In genomic region chr5:175513726-175514125, GRCh38 we compare ENCODE assay signal across 17 cellular contexts. TPM values are rescaled to one million over a fixed set of nuclear protein-coding genes. Genes with fewer than 3 reads are reported as not detected.
DNase-seq lines count a peak whose midpoint lies in the region; ATAC-seq and TF ChIP-seq lines count a peak whose summit lies in the region.
"Had no signal": no experiment of that assay in that cellular context is flagged by ENCODE, and none has a peak within 500 bp of the region (broad histone marks: within the 10 kb centered on the region; RNA-seq: fewer than 3 reads in every experiment).

No MANE protein-coding gene starts in this region.

- ATAC-seq in activated T-cell treated with anti-CD3 and anti-CD28 coated beads, Interleukin-2, amount 50 U/mL, for 72 hours (replicated peaks in 1 of 2), result no peak
- no peak for ATAC-seq in activated naive CD8-positive, alpha-beta T cell treated with anti-CD3 and anti-CD28 coated beads, Interleukin-2, amount 10 ng/mL, durations not matched to agents 7 days and 5 days (ENCODE audit: low read depth)
- no peak for ATAC-seq in naive thymus-derived CD8-positive, alpha-beta T cell
- no peak for ATAC-seq in stimulated activated naive B cell treated with anti-CD40 and anti-IgM and Interleukin-4, amounts not matched to agents 10 μg/mL and 1 μg/mL and 100 μg/mL, for 72 hours (replicated peaks)
- ATAC-seq: CD8-positive, alpha-beta T cell; GM23338 had no signal

- peaks cover 26 to 54% of the 10 kb centered on the region in 2 donors for H3K36me3 Mint-ChIP-seq in activated T-cell treated with anti-CD3 and anti-CD28 coated beads, Interleukin-2, amount 50 U/mL, for 72 hours (ENCODE audit: insufficient read depth in 2 of 2)
- H3K36me3 Mint-ChIP-seq in activated naive CD8-positive, alpha-beta T cell treated with anti-CD3 and anti-CD28 coated beads, Interleukin-2, amount 10 ng/mL, durations not matched to agents 7 days and 5 days, result peaks cover 70% of the 10 kb centered on the region
- H3K36me3 Mint-ChIP-seq in naive thymus-derived CD8-positive, alpha-beta T cell, result peaks cover 30 to 92% (median 59%) of the 10 kb centered on the region in 3 donors
- H3K36me3 Mint-ChIP-seq in neural progenitor cell, result peaks cover 58% of the 10 kb centered on the region
- peaks cover 63 to 77% of the 10 kb centered on the region in 2 donors for H3K36me3 Mint-ChIP-seq in stimulated activated naive B cell treated with anti-CD40 and anti-IgM and Interleukin-4, amounts not matched to agents 10 μg/mL and 1 μg/mL and 100 μg/mL, for 72 hours

- H3K9ac ChIP-seq in neural progenitor cell, result no peak overlapping the region

- H3K36me3 ChIP-seq in HEK293 (ENCODE audit: control insufficient read depth in 2 of 2, insufficient read depth in 1 of 2, low read length in 2 of 2), result peaks cover 25 to 100% of the 10 kb centered on the region in 2 experiments
- H3K36me3 ChIP-seq in neural progenitor cell, result peaks cover 19% of the 10 kb centered on the region

- H3K27ac ChIP-seq in HEK293 (ENCODE audit: extremely low read depth, low read depth, low read length) (no peak overlapping the region), neural progenitor cell (no peak overlapping the region)

- H3K4me3 Mint-ChIP-seq in activated T-cell treated with anti-CD3 and anti-CD28 coated beads, Interleukin-2, amount 50 U/mL, for 72 hours, result no peak overlapping the region
- H3K4me3 Mint-ChIP-seq in activated naive CD8-positive, alpha-beta T cell treated with anti-CD3 and anti-CD28 coated beads, Interleukin-2, amount 10 ng/mL, durations not matched to agents 7 days and 5 days, result no peak overlapping the region
- H3K4me3 Mint-ChIP-seq in naive thymus-derived CD8-positive, alpha-beta T cell, result no peak overlapping the region
- H3K4me3 Mint-ChIP-seq in neural progenitor cell, result no peak overlapping the region
- no peak overlapping the region for H3K4me3 Mint-ChIP-seq in stimulated activated naive B cell treated with anti-CD40 and anti-IgM and Interleukin-4, amounts not matched to agents 10 μg/mL and 1 μg/mL and 100 μg/mL, for 72 hours
- H3K4me3 Mint-ChIP-seq: CD8-positive, alpha-beta T cell; GM23338 had no signal

- H3K79me2 ChIP-seq in neural progenitor cell (ENCODE audit: low read depth), result no peaks in the 10 kb centered on the region

- CTCF ChIA-PET in HEK293 (lab: Yijun Ruan, JAX), result interaction anchor here (1.1 kb wide), 1 partner anchor 20 kb away, joined by 3 read pairs; no protein-coding TSS in a partner anchor

- DNase-seq in activated T-cell treated with anti-CD3 and anti-CD28 coated beads, Interleukin-2, amount 50 U/mL, for 72 hours, result no peak
- no peak for DNase-seq in activated T-cell treated with anti-CD3 and anti-CD28 coated beads for 4 hours
- DNase-seq in activated naive CD8-positive, alpha-beta T cell treated with anti-CD3 and anti-CD28 coated beads, Interleukin-2, amount 10 ng/mL, durations not matched to agents 7 days and 5 days, result no peak
- DNase-seq in naive thymus-derived CD8-positive, alpha-beta T cell, result no peak
- no peak for DNase-seq in islet precursor cell
- DNase-seq in neural progenitor cell (ENCODE audit: low spot score), result no peak
- DNase-seq in stimulated activated naive B cell treated with anti-CD40 and anti-IgM and Interleukin-4, amounts not matched to agents 10 μg/mL and 1 μg/mL and 100 μg/mL, for 72 hours, result no peak
- DNase-seq: ACHN; CD8-positive, alpha-beta T cell; KG1; NCI-H1092; NCI-H2107; NCI-H69; NK-92 treated with Interleukin-12 subunit alpha and Interleukin-12 subunit beta, amount 100 ng/mL, for 24 hours; OCI-M1 had no signal

- no peaks in the 10 kb centered on the region for H3K9me3 ChIP-seq in HEK293 (ENCODE audit: control insufficient read depth, insufficient read depth, low read depth, low read length)
- H3K9me3 ChIP-seq in neural progenitor cell (ENCODE audit: low read depth), result no peaks in the 10 kb centered on the region

- POLR2A ChIA-PET in HEK293 (lab: Yijun Ruan, JAX), result no interaction called here
- POLR2A ChIA-PET in activated naive CD8-positive, alpha-beta T cell treated with anti-CD3 and anti-CD28 coated beads, Interleukin-2, amount 10 ng/mL, durations not matched to agents 7 days and 5 days (lab: Charles Lee), result interaction anchor here (0.6 to 1.5 kb wide), 3 partner anchors 15 to 68 kb away, joined by 3 to 6 read pairs (median 5); no protein-coding TSS in a partner anchor
- POLR2A ChIA-PET in naive thymus-derived CD8-positive, alpha-beta T cell (lab: Charles Lee), result interaction anchor here (0.7 to 1.0 kb wide), 3 partner anchors 8 to 157 kb away, joined by 3 to 6 read pairs (median 4); no protein-coding TSS in a partner anchor

- no peaks in the 10 kb centered on the region for H3K27me3 ChIP-seq in neural progenitor cell

- no peak overlapping the region for H2AFZ ChIP-seq in neural progenitor cell (replicated peaks)
- H2AFZ ChIP-seq: GM23338 had no signal

- H3K9me3 Mint-ChIP-seq in activated T-cell treated with anti-CD3 and anti-CD28 coated beads, Interleukin-2, amount 50 U/mL, for 72 hours, result peaks cover 3 to 6% of the 10 kb centered on the region in 2 donors
- peaks cover 7% of the 10 kb centered on the region for H3K9me3 Mint-ChIP-seq in activated naive CD8-positive, alpha-beta T cell treated with anti-CD3 and anti-CD28 coated beads, Interleukin-2, amount 10 ng/mL, durations not matched to agents 7 days and 5 days
- peaks cover 0 to 9% (median 5%) of the 10 kb centered on the region in 9 donors for H3K9me3 Mint-ChIP-seq in naive thymus-derived CD8-positive, alpha-beta T cell
- no peaks in the 10 kb centered on the region for H3K9me3 Mint-ChIP-seq in neural progenitor cell
- H3K9me3 Mint-ChIP-seq in stimulated activated naive B cell treated with anti-CD40 and anti-IgM and Interleukin-4, amounts not matched to agents 10 μg/mL and 1 μg/mL and 100 μg/mL, for 72 hours, result peaks cover 8 to 15% of the 10 kb centered on the region in 2 donors
- H3K9me3 Mint-ChIP-seq: GM23338 had no signal

- peaks cover 3% of the 10 kb centered on the region for H4K20me1 ChIP-seq in neural progenitor cell (ENCODE audit: low read depth)

- TF ChIP-seq CTCF in HEK293 (tag by site-specific recombination; IDR thresholded peaks at IDR 0.05) (no peak), neural progenitor cell (IDR thresholded peaks at IDR 0.05) (no peak)

- H3K4me1 ChIP-seq in HEK293 (ENCODE audit: control insufficient read depth, insufficient read depth, low read length) (no peaks in the 10 kb centered on the region), neural progenitor cell (no peaks in the 10 kb centered on the region)

- peaks cover 72% of the 10 kb centered on the region for H3K4me1 Mint-ChIP-seq in activated T-cell treated with anti-CD3 and anti-CD28 coated beads, Interleukin-2, amount 50 U/mL, for 72 hours (ENCODE audit: low read depth)
- peaks cover 49% of the 10 kb centered on the region for H3K4me1 Mint-ChIP-seq in activated naive CD8-positive, alpha-beta T cell treated with anti-CD3 and anti-CD28 coated beads, Interleukin-2, amount 10 ng/mL, durations not matched to agents 7 days and 5 days
- H3K4me1 Mint-ChIP-seq in naive thymus-derived CD8-positive, alpha-beta T cell, result peaks cover 29 to 61% (median 36%) of the 10 kb centered on the region in 4 donors
- no peaks in the 10 kb centered on the region for H3K4me1 Mint-ChIP-seq in neural progenitor cell
- peaks cover 11 to 12% of the 10 kb centered on the region in 2 donors for H3K4me1 Mint-ChIP-seq in stimulated activated naive B cell treated with anti-CD40 and anti-IgM and Interleukin-4, amounts not matched to agents 10 μg/mL and 1 μg/mL and 100 μg/mL, for 72 hours
- H3K4me1 Mint-ChIP-seq: GM23338 had no signal

- peak overlapping the region; percentile 10 for H3K27ac Mint-ChIP-seq in activated T-cell treated with anti-CD3 and anti-CD28 coated beads, Interleukin-2, amount 50 U/mL, for 72 hours
- H3K27ac Mint-ChIP-seq in activated naive CD8-positive, alpha-beta T cell treated with anti-CD3 and anti-CD28 coated beads, Interleukin-2, amount 10 ng/mL, durations not matched to agents 7 days and 5 days, result peak overlapping the region; percentile 49
- peak overlapping the region in 7 of 10 donors; percentile 8 to 90 (median 53) for H3K27ac Mint-ChIP-seq in naive thymus-derived CD8-positive, alpha-beta T cell
- H3K27ac Mint-ChIP-seq in neural progenitor cell, result no peak overlapping the region
- H3K27ac Mint-ChIP-seq in stimulated activated naive B cell treated with anti-CD40 and anti-IgM and Interleukin-4, amounts not matched to agents 10 μg/mL and 1 μg/mL and 100 μg/mL, for 72 hours, result no peak overlapping the region
- H3K27ac Mint-ChIP-seq: GM23338 had no signal

- no peak overlapping the region for H3K4me2 ChIP-seq in neural progenitor cell
- H3K4me2 ChIP-seq: GM23338 had no signal

- no peaks in the 10 kb centered on the region for H3F3A ChIP-seq in neural progenitor cell (ENCODE audit: low read depth)

- H3K4me3 ChIP-seq in HEK293 (ENCODE audit: low read depth, low read length), result no peak overlapping the region
- no peak overlapping the region for H3K4me3 ChIP-seq in neural progenitor cell
- H3K4me3 ChIP-seq: GM23338 had no signal

- H3K27me3 Mint-ChIP-seq in activated T-cell treated with anti-CD3 and anti-CD28 coated beads, Interleukin-2, amount 50 U/mL, for 72 hours (ENCODE audit: low read depth), result no peaks in the 10 kb centered on the region
- H3K27me3 Mint-ChIP-seq in activated naive CD8-positive, alpha-beta T cell treated with anti-CD3 and anti-CD28 coated beads, Interleukin-2, amount 10 ng/mL, durations not matched to agents 7 days and 5 days, result no peaks in the 10 kb centered on the region
- no peaks in the 10 kb centered on the region for H3K27me3 Mint-ChIP-seq in naive thymus-derived CD8-positive, alpha-beta T cell
- no peaks in the 10 kb centered on the region for H3K27me3 Mint-ChIP-seq in neural progenitor cell (ENCODE audit: insufficient read depth, low read depth)
- no peaks in the 10 kb centered on the region for H3K27me3 Mint-ChIP-seq in stimulated activated naive B cell treated with anti-CD40 and anti-IgM and Interleukin-4, amounts not matched to agents 10 μg/mL and 1 μg/mL and 100 μg/mL, for 72 hours

TF ChIP-seq in HEK293, 187 proteins besides CTCF, POLR2A, EP300 and RAD21 (continues in another document):
- peak; percentile 27; the same call in 1 of the 2 replicates for TF ChIP-seq EGR2 (tag by site-specific recombination; IDR thresholded peaks at IDR 0.05; ENCODE audit: low read depth)

RNA-seq across cellular contexts. Expression of gene SFXN1, which starts 35.4 kb away (rescaled TPM):
- total RNA-seq in activated T-cell treated with anti-CD3 and anti-CD28 coated beads, Interleukin-2, amount 50 U/mL, for 72 hours, result 100 to 1,000 TPM; 150 to 151 TPM
- 100 to 1,000 TPM; 188 to 194 TPM for total RNA-seq in activated naive CD8-positive, alpha-beta T cell treated with anti-CD3 and anti-CD28 coated beads, Interleukin-2, amount 10 ng/mL, durations not matched to agents 7 days and 5 days
- 10 to 100 TPM; 76.3 to 93.0 TPM for total RNA-seq in naive thymus-derived CD8-positive, alpha-beta T cell
- polyA plus RNA-seq in naive thymus-derived CD8-positive, alpha-beta T cell, result 10 to 100 TPM; 54.0 to 76.9 (median 57.4) TPM
- 146 and 181 TPM in 2 replicates for total RNA-seq in neural progenitor cell (ENCODE audit: low replicate concordance)

Comparison
In these comparisons a context has a peak if more than half of its experiments do, and no peak if none do; other contexts are left out.
1. H3K27ac Mint-ChIP-seq: peak in activated T-cell treated with anti-CD3 and anti-CD28 coated beads, Interleukin-2, amount 50 U/mL, for 72 hours (single experiment), activated naive CD8-positive, alpha-beta T cell treated with anti-CD3 and anti-CD28 coated beads, Interleukin-2, amount 10 ng/mL, durations not matched to agents 7 days and 5 days (single experiment) and naive thymus-derived CD8-positive, alpha-beta T cell (7 of 10); none in neural progenitor cell (single experiment) and stimulated activated naive B cell treated with anti-CD40 and anti-IgM and Interleukin-4, amounts not matched to agents 10 μg/mL and 1 μg/mL and 100 μg/mL, for 72 hours (single experiment).